Comparison of ENCODE assay signal across 12 cellular contexts in genomic region chr5:131679911-131680310, GRCh38. TPM values are rescaled to one million over a fixed set of nuclear protein-coding genes. Genes with fewer than 3 reads are reported as not detected.
DNase-seq lines count a peak whose midpoint lies in the region; ATAC-seq and TF ChIP-seq lines count a peak whose summit lies in the region.
"Had no signal": no experiment of that assay in that cellular context is flagged by ENCODE, and none has a peak within 500 bp of the region (broad histone marks: within the 10 kb centered on the region; RNA-seq: fewer than 3 reads in every experiment).

No MANE protein-coding gene starts in this region.

- H3K9me3 ChIP-seq in HEK293 (ENCODE audit: control insufficient read depth, insufficient read depth, low read depth, low read length) (no peaks in the 10 kb centered on the region), adipocyte (ENCODE audit: control insufficient read depth, low read length) (no peaks in the 10 kb centered on the region)
- H3K9me3 ChIP-seq: ascending aorta, MG63 had no signal

- POLR2A ChIA-PET in HEK293 (lab: Yijun Ruan, JAX), result no interaction called here

- H3K4me3 ChIP-seq in HEK293 (ENCODE audit: low read depth, low read length), result no peak overlapping the region
- H3K4me3 ChIP-seq in adipocyte (ENCODE audit: low read length), result no peak overlapping the region
- H3K4me3 ChIP-seq in fibroblast of villous mesenchyme (ENCODE audit: low read depth, low read length), result no peak overlapping the region
- H3K4me3 ChIP-seq: ascending aorta, MG63 had no signal

- no peaks in the 10 kb centered on the region for H3K27me3 ChIP-seq in adipocyte (replicated peaks; ENCODE audit: control insufficient read depth, insufficient read depth, low read length)
- H3K27me3 ChIP-seq: ascending aorta, MG63 had no signal

- DNase-seq in adipocyte (ENCODE audit: low read depth) (peak; percentile 85), fibroblast of villous mesenchyme (ENCODE audit: low read depth) (peak; percentile 90), stromal cell of bone marrow (ENCODE audit: low read depth) (peak; percentile 61), GM20000 (ENCODE audit: low spot score) (no peak), T1000 (lab: John Stamatoyannopoulos, UW) (no peak)
- DNase-seq: MG63; NCI-H226; stimulated activated naive CD4-positive, alpha-beta T cell treated with Interleukin-2 at 50 U/mL for 16 hours had no signal

- peaks cover 8 to 47% of the 10 kb centered on the region in 2 experiments for H3K36me3 ChIP-seq in HEK293 (ENCODE audit: control insufficient read depth in 2 of 2, insufficient read depth in 1 of 2, low read length in 2 of 2)
- peaks cover 71% of the 10 kb centered on the region for H3K36me3 ChIP-seq in adipocyte (ENCODE audit: control insufficient read depth, insufficient read depth, low read length, severe bottlenecking)

- CTCF ChIA-PET in HEK293 (lab: Yijun Ruan, JAX), result no interaction called here

- H3K4me1 ChIP-seq in HEK293 (ENCODE audit: control insufficient read depth, insufficient read depth, low read length) (no peaks in the 10 kb centered on the region), adipocyte (ENCODE audit: control insufficient read depth, insufficient read depth, low read length) (peaks cover 41% of the 10 kb centered on the region)
- H3K4me1 ChIP-seq: ascending aorta had no signal

- ATAC-seq in GM19324 (IDR thresholded peaks at IDR 0.05; ENCODE audit: low FRiP score, unreplicated experiment) (no peak), GM19467 (IDR thresholded peaks at IDR 0.05; ENCODE audit: unreplicated experiment) (no peak)

- no peak overlapping the region for H3K27ac ChIP-seq in HEK293 (ENCODE audit: extremely low read depth, low read depth, low read length)
- H3K27ac ChIP-seq: ascending aorta had no signal

- TF ChIP-seq CTCF in HEK293 (tag by site-specific recombination; IDR thresholded peaks at IDR 0.05) (no peak), fibroblast of villous mesenchyme (IDR thresholded peaks at IDR 0.05; ENCODE audit: insufficient read depth, low read depth, low read length) (no peak), GM20000 (IDR thresholded peaks at IDR 0.05; ENCODE audit: extremely low read depth, missing control alignments) (no peak)

- H3K9ac ChIP-seq in adipocyte (ENCODE audit: low read length), result no peak overlapping the region

TF ChIP-seq in HEK293, 187 proteins besides CTCF, POLR2A, EP300 and RAD21:
- TF ChIP-seq ZNF248 (tag by site-specific recombination; IDR thresholded peaks at IDR 0.05), result no peak
- 0 out of 2 replicates have a peak, but pooled peaks have one; percentile 21 for TF ChIP-seq ZXDB (tag by site-specific recombination; IDR thresholded peaks at IDR 0.05)

RNA-seq across cellular contexts. Expression of gene RAPGEF6, which starts 44.9 kb away (rescaled TPM):
- 15.8 and 21.6 TPM in 2 replicates for total RNA-seq in fibroblast of villous mesenchyme

Comparison
In these comparisons a context has a peak if more than half of its experiments do, and no peak if none do; other contexts are left out.
1. DNase-seq: peak in adipocyte (single experiment), fibroblast of villous mesenchyme (single experiment) and stromal cell of bone marrow (single experiment); none in GM20000 (single experiment) and T1000 (single experiment).